Comparison of ENCODE assay signal across 13 cellular contexts in the genomic region with DNA sequence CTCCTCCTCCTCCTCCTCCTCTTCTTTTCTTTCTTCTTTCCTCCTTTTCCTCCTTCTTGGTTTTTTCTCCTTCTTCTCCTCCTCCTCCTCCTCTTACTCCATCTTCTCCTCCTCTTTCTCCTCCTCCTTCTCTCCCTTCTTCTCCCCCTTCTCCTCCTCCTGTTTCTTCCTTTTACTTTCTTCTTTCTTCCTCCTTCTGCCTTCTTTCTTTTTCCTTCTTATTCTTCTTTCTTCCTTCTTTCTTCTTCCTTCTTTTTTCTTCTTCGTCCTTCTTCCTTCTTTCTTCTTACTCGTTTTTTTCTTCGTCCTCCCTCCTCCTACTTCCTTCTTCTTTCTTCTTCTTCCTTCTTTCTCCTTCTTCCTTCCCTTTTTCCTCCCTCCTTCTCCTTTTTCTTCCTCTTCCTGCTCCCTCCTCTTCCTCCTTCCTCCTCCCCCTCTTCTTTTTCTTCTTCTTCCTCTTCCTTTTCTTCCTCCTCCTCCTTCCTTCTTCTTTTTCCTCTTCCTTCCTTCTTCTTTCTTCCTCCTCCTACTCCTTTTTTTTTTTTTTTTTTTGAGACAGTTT.
DNase-seq lines count a peak whose midpoint lies in the region; ATAC-seq, FAIRE-seq and TF ChIP-seq lines count a peak whose summit lies in the region.
"Had no signal": no experiment of that assay in that cellular context is flagged by ENCODE, and none has a peak within 500 bp of the region (broad histone marks: within the 10 kb centered on the region; RNA-seq: fewer than 3 reads in every experiment).

No MANE protein-coding gene starts in this region.

- ATAC-seq in HepG2 (no peak), right lobe of liver (no peak), GM19397 (IDR thresholded peaks at IDR 0.05; ENCODE audit: unreplicated experiment) (no peak)
- no peak for ATAC-seq in stimulated activated naive B cell treated with anti-CD40 and anti-IgM and Interleukin-4, amounts not matched to agents 10 μg/mL and 1 μg/mL and 100 μg/mL, for 72 hours (replicated peaks)
- ATAC-seq: A549, GM23338 had no signal

- POLR2A ChIA-PET in HepG2 (lab: Yijun Ruan, JAX), result no interaction called here
- POLR2A ChIA-PET in HEK293 (lab: Yijun Ruan, JAX), result no interaction called here

- H3K9ac ChIP-seq in HepG2 (ENCODE audit: insufficient read depth, low read depth, low read length), result no peak overlapping the region

- H3K79me2 ChIP-seq in HepG2 (ENCODE audit: insufficient read depth, low read length), result no peaks in the 10 kb centered on the region

- H2AFZ ChIP-seq in HepG2 (ENCODE audit: low read length), result no peak overlapping the region
- H2AFZ ChIP-seq: GM23338 had no signal

- in situ Hi-C loops in HepG2 (cut with HindIII; ENCODE audit: extremely low pct_ligation_motif_present, low pct_unique_long_range_greater_than_20kb), result no loop called here

- H3K9me3 ChIP-seq in HepG2 (ENCODE audit: low read length) (no peaks in the 10 kb centered on the region), right lobe of liver (no peaks in the 10 kb centered on the region), HEK293 (ENCODE audit: control insufficient read depth, insufficient read depth, low read depth, low read length) (no peaks in the 10 kb centered on the region)
- H3K9me3 ChIP-seq: A549 had no signal

- TF ChIP-seq RAD21 in HepG2 (CRISPR knock-in tag; IDR thresholded peaks at IDR 0.05), result no peak

- H3K4me3 ChIP-seq in HepG2 (replicated peaks in 1 of 3; ENCODE audit: insufficient read depth in 1 of 3, low read depth in 2 of 3, low read length in 3 of 3), result no peak overlapping the region
- no peak overlapping the region for H3K4me3 ChIP-seq in right lobe of liver
- H3K4me3 ChIP-seq in HEK293 (ENCODE audit: low read depth, low read length), result no peak overlapping the region
- H3K4me3 ChIP-seq: A549, GM23338 had no signal

- intact Hi-C loops in HepG2 (cut with micrococcal nuclease; ENCODE audit: unreplicated experiment) (no loop called here), right lobe of liver (cut with DNase I) (no loop called here)

- CTCF ChIA-PET in HepG2 (lab: Yijun Ruan, JAX; ENCODE audit: low intra/inter-chr PET ratio, low total read pairs), result no interaction called here
- CTCF ChIA-PET in HEK293 (lab: Yijun Ruan, JAX), result no interaction called here

- H3K27ac Mint-ChIP-seq in endothelial cell (ENCODE audit: unreplicated experiment), result peak overlapping the region; percentile 17
- H3K27ac Mint-ChIP-seq in stimulated activated naive B cell treated with anti-CD40 and anti-IgM and Interleukin-4, amounts not matched to agents 10 μg/mL and 1 μg/mL and 100 μg/mL, for 72 hours, result peak overlapping the region; percentile 53
- H3K27ac Mint-ChIP-seq: GM23338 had no signal

- no peak overlapping the region for H3K27ac ChIP-seq in HepG2 (ENCODE audit: extremely low read length, insufficient read depth, low read length)
- no peak overlapping the region for H3K27ac ChIP-seq in right lobe of liver
- no peak overlapping the region for H3K27ac ChIP-seq in HEK293 (ENCODE audit: extremely low read depth, low read depth, low read length)
- H3K27ac ChIP-seq: A549 had no signal

- H3K4me1 Mint-ChIP-seq in endothelial cell (ENCODE audit: unreplicated experiment), result no peaks in the 10 kb centered on the region
- no peaks in the 10 kb centered on the region for H3K4me1 Mint-ChIP-seq in stimulated activated naive B cell treated with anti-CD40 and anti-IgM and Interleukin-4, amounts not matched to agents 10 μg/mL and 1 μg/mL and 100 μg/mL, for 72 hours
- H3K4me1 Mint-ChIP-seq: GM23338 had no signal

- H3K4me2 ChIP-seq in HepG2 (ENCODE audit: low read depth, low read length), result no peak overlapping the region
- H3K4me2 ChIP-seq: A549, GM23338 had no signal

- H3K27me3 Mint-ChIP-seq in endothelial cell (ENCODE audit: unreplicated experiment), result no peaks in the 10 kb centered on the region
- H3K27me3 Mint-ChIP-seq in stimulated activated naive B cell treated with anti-CD40 and anti-IgM and Interleukin-4, amounts not matched to agents 10 μg/mL and 1 μg/mL and 100 μg/mL, for 72 hours, result no peaks in the 10 kb centered on the region

- TF ChIP-seq CTCF in HepG2 (CRISPR knock-in tag; IDR thresholded peaks at IDR 0.05), result no peak
- TF ChIP-seq CTCF in right lobe of liver (IDR thresholded peaks at IDR 0.05), result no peak
- no peak for TF ChIP-seq CTCF in HEK293 (tag by site-specific recombination; IDR thresholded peaks at IDR 0.05)
- TF ChIP-seq CTCF in endothelial cell (IDR thresholded peaks at IDR 0.05; ENCODE audit: unreplicated experiment), result no peak

- H3K4me1 ChIP-seq in HepG2 (ENCODE audit: insufficient read depth, low read length), result peaks cover 19% of the 10 kb centered on the region
- peaks cover 0 to 14% (median 5%) of the 10 kb centered on the region in 4 donors for H3K4me1 ChIP-seq in right lobe of liver
- H3K4me1 ChIP-seq in HEK293 (ENCODE audit: control insufficient read depth, insufficient read depth, low read length), result no peaks in the 10 kb centered on the region

- H3K27me3 ChIP-seq in HepG2 (ENCODE audit: control insufficient read depth in 1 of 2, insufficient read depth in 2 of 2, low read length in 2 of 2) (no peaks in the 10 kb centered on the region), right lobe of liver (no peaks in the 10 kb centered on the region)

- no peaks in the 10 kb centered on the region for H4K20me1 ChIP-seq in HepG2 (ENCODE audit: insufficient read depth, low read length)

- no peak for TF ChIP-seq POLR2A in HepG2 (IDR thresholded peaks at IDR 0.05; ENCODE audit: insufficient read depth in 1 of 2, low read depth in 2 of 2, low read length in 2 of 2)
- TF ChIP-seq POLR2A in right lobe of liver (IDR thresholded peaks at IDR 0.05), result no peak

- H3K9me3 Mint-ChIP-seq in endothelial cell (ENCODE audit: unreplicated experiment), result no peaks in the 10 kb centered on the region
- no peaks in the 10 kb centered on the region for H3K9me3 Mint-ChIP-seq in stimulated activated naive B cell treated with anti-CD40 and anti-IgM and Interleukin-4, amounts not matched to agents 10 μg/mL and 1 μg/mL and 100 μg/mL, for 72 hours
- H3K9me3 Mint-ChIP-seq: GM23338 had no signal

- DNase-seq in HepG2 (ENCODE audit: low spot score) (no peak), right lobe of liver (no peak), endothelial cell (ENCODE audit: low spot score) (no peak), cerebellum (ENCODE audit: low spot score) (no peak), NCI-H2107 (lab: John Stamatoyannopoulos, UW) (no peak)
- DNase-seq in stimulated activated naive B cell treated with anti-CD40 and anti-IgM and Interleukin-4, amounts not matched to agents 10 μg/mL and 1 μg/mL and 100 μg/mL, for 72 hours, result no peak
- DNase-seq: H7 had no signal

- H3K36me3 Mint-ChIP-seq in endothelial cell (ENCODE audit: low read depth, unreplicated experiment), result no peaks in the 10 kb centered on the region
- H3K36me3 Mint-ChIP-seq in stimulated activated naive B cell treated with anti-CD40 and anti-IgM and Interleukin-4, amounts not matched to agents 10 μg/mL and 1 μg/mL and 100 μg/mL, for 72 hours, result peaks cover 7 to 9% of the 10 kb centered on the region in 2 donors

- TF ChIP-seq EP300 in HepG2 (IDR thresholded peaks at IDR 0.05; ENCODE audit: low read depth in 2 of 2, low read length in 2 of 2) (no peak), HepG2 (CRISPR knock-in tag; IDR thresholded peaks at IDR 0.05; ENCODE audit: borderline replicate concordance) (no peak)

- no peak for FAIRE-seq in HepG2 (lab: Jason Lieb, UNC)
- FAIRE-seq: A549, GM18507, HTR-8/SVneo had no signal

- WGBS in HepG2 (ENCODE audit: low lambda C conversion rate), result 82% methylated on average over 3 of the region's 3 CpGs
- 70% methylated on average over 3 of the region's 3 CpGs for WGBS in right lobe of liver (ENCODE audit: insufficient coverage, low coverage, low lambda C conversion rate, missing lambda C conversion rate)

- no TSS peak for BruUV-seq in HepG2 (replicated peaks; lab: Mats Ljungman, UMichigan)

- H3K36me3 ChIP-seq in HepG2 (replicated peaks in 1 of 2; ENCODE audit: control insufficient read depth in 1 of 2, insufficient read depth in 2 of 2, low read length in 2 of 2), result peaks cover under 1 to 6% of the 10 kb centered on the region in 2 experiments; a peak in 2 of 5 replicates
- no peaks in the 10 kb centered on the region for H3K36me3 ChIP-seq in right lobe of liver
- no peaks in the 10 kb centered on the region; a peak in 1 of 3 replicates for H3K36me3 ChIP-seq in HEK293 (ENCODE audit: control insufficient read depth in 2 of 2, insufficient read depth in 1 of 2, low read length in 2 of 2)

- H3K4me3 Mint-ChIP-seq in endothelial cell (ENCODE audit: unreplicated experiment), result no peak overlapping the region
- no peak overlapping the region for H3K4me3 Mint-ChIP-seq in stimulated activated naive B cell treated with anti-CD40 and anti-IgM and Interleukin-4, amounts not matched to agents 10 μg/mL and 1 μg/mL and 100 μg/mL, for 72 hours
- H3K4me3 Mint-ChIP-seq: GM23338 had no signal

TF ChIP-seq in HepG2, 621 proteins besides CTCF, POLR2A, EP300 and RAD21:
- TF ChIP-seq ZNF773 (CRISPR knock-in tag; IDR thresholded peaks at IDR 0.05; ENCODE audit: borderline replicate concordance) (no peak), ZNF512 (CRISPR knock-in tag; IDR thresholded peaks at IDR 0.05) (peak; percentile 94)

TF ChIP-seq in HEK293, 187 proteins besides CTCF, POLR2A, EP300 and RAD21:
- peak; percentile 72 for TF ChIP-seq ZNF513 (tag by site-specific recombination; IDR thresholded peaks at IDR 0.05)
- TF ChIP-seq ZNF366 (tag by site-specific recombination; conservative IDR thresholded peaks at IDR 0.05), result peak; percentile 92
- TF ChIP-seq ZNF473 (tag by site-specific recombination; IDR thresholded peaks at IDR 0.05), result no peak

Comparison
In these comparisons a context has a peak if more than half of its experiments do, and no peak if none do; other contexts are left out.
1. Of the 63 proteins assayed by ChIP-seq in both HepG2 and HEK293: peak only in HepG2: none; only in HEK293: ZNF513; in both: none; in neither: 62.